ENCODE assay signal across 8 cellular contexts in the genomic region with DNA sequence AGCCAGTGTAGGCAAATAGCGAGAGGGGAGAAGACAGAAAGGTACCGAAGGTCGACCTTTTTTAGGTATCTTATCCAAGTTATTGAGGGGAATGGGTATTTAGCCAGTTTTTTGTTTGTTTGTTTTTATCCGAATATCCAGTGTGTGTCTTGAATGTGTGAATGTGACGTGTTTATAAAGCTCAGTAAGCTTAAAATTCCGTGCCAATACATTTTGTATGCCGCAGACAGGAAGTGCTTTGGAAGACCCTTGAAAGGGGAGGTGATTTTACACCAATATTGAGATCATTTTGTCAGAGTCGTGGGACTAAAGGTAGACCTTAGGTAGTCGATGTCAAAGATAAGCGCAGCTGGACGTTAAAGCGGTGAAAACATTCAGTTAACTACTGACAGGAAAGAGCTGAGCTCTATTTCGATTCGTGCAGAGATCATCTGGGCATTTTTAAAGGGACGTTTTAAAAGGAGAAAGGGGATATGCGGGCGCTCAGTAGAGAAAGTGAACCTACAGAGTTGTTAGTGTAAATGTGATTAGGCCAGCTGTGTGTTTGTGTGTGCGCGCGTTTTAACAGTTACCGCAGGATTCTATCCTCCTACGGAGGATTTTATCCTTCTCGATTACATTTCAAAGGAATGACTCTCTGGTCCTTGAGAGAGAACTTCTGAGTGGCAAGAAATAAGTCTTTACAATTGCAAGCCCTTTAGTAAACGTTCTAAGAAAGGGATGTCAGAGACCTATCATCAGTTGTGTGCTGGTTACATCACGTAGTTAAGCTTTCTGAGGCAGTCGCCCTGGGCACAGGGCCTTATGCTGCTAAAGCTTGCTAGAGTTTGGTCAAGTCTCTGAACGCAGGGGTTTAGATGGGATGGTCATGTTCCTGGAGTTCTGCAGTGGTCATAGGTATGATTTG. TPM values are rescaled to one million over a fixed set of nuclear protein-coding genes. Genes with fewer than 3 reads are reported as not detected.
DNase-seq lines count a peak whose midpoint lies in the region; ATAC-seq, FAIRE-seq and TF ChIP-seq lines count a peak whose summit lies in the region.

No MANE protein-coding gene starts in this region.

- TF ChIP-seq CTCF in CD4-positive, alpha-beta T cell (IDR thresholded peaks at IDR 0.05): no peak
- no peak for TF ChIP-seq CTCF in H1 (IDR thresholded peaks at IDR 0.05; ENCODE audit: control extremely low read depth in 1 of 3, insufficient read depth in 1 of 3, low read depth in 1 of 3, low read length in 3 of 3)

- H2AK5ac ChIP-seq in H1 (ENCODE audit: low read depth, low read length): no peak overlapping the region; the same call in 1 of the 2 replicates

- peak overlapping the region; percentile 92 for H3K9ac ChIP-seq in GM23248
- peak overlapping the region; percentile 94 for H3K9ac ChIP-seq in NT2/D1 (ENCODE audit: insufficient read length, low read depth)
- peak overlapping the region; percentile 60 to 90 (median 84) for H3K9ac ChIP-seq in H1 (replicated peaks in 1 of 4; ENCODE audit: extremely low read depth in 1 of 4, low read depth in 3 of 4, low read length in 3 of 4)
- H3K9ac ChIP-seq in mucosa of rectum (ENCODE audit: low read depth in 1 of 2, low read length in 2 of 2): peak overlapping the region; percentile 84

- H2BK5ac ChIP-seq in H1 (ENCODE audit: low read depth, low read length): peak overlapping the region; percentile 89

- TF ChIP-seq EP300 in H1 (IDR thresholded peaks at IDR 0.05; ENCODE audit: borderline replicate concordance in 1 of 2, low read depth in 2 of 2, low read length in 2 of 2): no peak

- peak overlapping the region; percentile 27 for H3K56ac ChIP-seq in H1 (replicated peaks; ENCODE audit: insufficient read length, low read depth, low read length)

- no peak overlapping the region for H3K14ac ChIP-seq in H1 (ENCODE audit: insufficient read length)

- CTCF ChIA-PET in CD4-positive, alpha-beta T cell (lab: Charles Lee): interaction anchor here (1.0 kb wide), 3 partner anchors 78 to 195 kb away, joined by 3 to 5 read pairs (median 4); a partner anchor contains a TSS
- CTCF ChIA-PET in H1 (lab: Charles Lee; ENCODE audit: partially characterized antibody): interaction anchor here (0.6 to 1.3 kb wide), 4 partner anchors 15 to 386 kb away, joined by 3 read pairs; no protein-coding TSS in a partner anchor

- no peak overlapping the region; the same call in 1 of the 2 replicates for H2BK12ac ChIP-seq in H1 (ENCODE audit: low read depth, low read length)

- H4K91ac ChIP-seq in H1 (replicated peaks; ENCODE audit: insufficient read length, low read length): peak overlapping the region; percentile 12

- intact Hi-C loops in CD4-positive, alpha-beta T cell (cut with DNase I, micrococcal nuclease): loop anchor here in 1 of 2 experiments (5.0 kb wide), 2 partner anchors 42 to 77 kb away; a partner anchor contains a TSS

- H3K27ac ChIP-seq in CD4-positive, alpha-beta T cell (ENCODE audit: low read depth, low read length): peak overlapping the region; percentile 72
- H3K27ac ChIP-seq in GM23248 (peak overlapping the region; percentile 78), H1 (ENCODE audit: low read depth, low read length) (peak overlapping the region; percentile 78; the same call in 1 of the 2 replicates), mucosa of rectum (ENCODE audit: low read depth in 2 of 2, low read length in 2 of 2) (peak overlapping the region; percentile 73 to 81)

- no peak for FAIRE-seq in H1 (lab: Jason Lieb, UNC)

- no peak overlapping the region for H2BK20ac ChIP-seq in H1 (ENCODE audit: low read length)

- ATAC-seq in CD4-positive, alpha-beta T cell (ENCODE audit: poor library complexity): peak; percentile 7
- ATAC-seq in GM18520 (IDR thresholded peaks at IDR 0.05; ENCODE audit: unreplicated experiment): no peak
- no peak for ATAC-seq in GM21717 (IDR thresholded peaks at IDR 0.05; ENCODE audit: unreplicated experiment)

- H2BK120ac ChIP-seq in H1 (replicated peaks; ENCODE audit: low read depth, low read length): no peak overlapping the region

- in situ Hi-C loops in GM23248 (cut with MboI): no loop called here

- H3K23ac ChIP-seq in H1 (ENCODE audit: insufficient read length): no peak overlapping the region

- peak overlapping the region; percentile 12 for H4K5ac ChIP-seq in H1 (ENCODE audit: insufficient read length, low read depth, low read length)

- no peak overlapping the region for H3K27ac Mint-ChIP-seq in CD4-positive, alpha-beta T cell

- DNase-seq in CD4-positive, alpha-beta T cell: no peak
- DNase-seq in GM23248 (peak; percentile 63), NT2/D1 (ENCODE audit: low read depth, low spot score) (no peak), H1 (ENCODE audit: low read depth in 1 of 2, low spot score in 2 of 2) (no peak), KG1 (lab: John Stamatoyannopoulos, UW) (no peak)

- 0 out of 2 replicates have a peak overlapping the region, but pooled peaks have one; percentile 96 for H4K8ac ChIP-seq in H1 (ENCODE audit: extremely low read depth, insufficient read depth, low read length)

- no peaks in the 10 kb centered on the region for H3K9me3 ChIP-seq in CD4-positive, alpha-beta T cell (ENCODE audit: control insufficient read depth, low read length)
- H3K9me3 ChIP-seq in GM23248 (ENCODE audit: low read depth) (no peaks in the 10 kb centered on the region), NT2/D1 (ENCODE audit: insufficient read depth, low read length) (no peaks in the 10 kb centered on the region), H1 (ENCODE audit: insufficient read depth in 2 of 2, low read depth in 1 of 2, low read length in 1 of 2) (no peaks in the 10 kb centered on the region), mucosa of rectum (ENCODE audit: control insufficient read depth in 2 of 2, low read length in 2 of 2) (no peaks in the 10 kb centered on the region)

- H3K79me2 ChIP-seq in GM23248 (ENCODE audit: insufficient read depth): peaks cover 91% of the 10 kb centered on the region
- H3K79me2 ChIP-seq in H1 (ENCODE audit: control insufficient read depth in 1 of 2, insufficient read depth in 2 of 2, low read length in 2 of 2): peaks cover 3 to 54% of the 10 kb centered on the region in 2 experiments; a peak in 3 of 4 replicates

- no peaks in the 10 kb centered on the region for H3K9me3 Mint-ChIP-seq in CD4-positive, alpha-beta T cell

- peak overlapping the region; percentile 96 for H3K4me3 ChIP-seq in GM23248
- peak overlapping the region; percentile 86 for H3K4me3 ChIP-seq in NT2/D1 (ENCODE audit: insufficient read length, low read depth)
- peak overlapping the region; percentile 73 to 92 (median 84) for H3K4me3 ChIP-seq in H1 (ENCODE audit: extremely low read depth in 1 of 4, insufficient read depth in 2 of 4, low read depth in 3 of 4, low read length in 4 of 4)
- peak overlapping the region; percentile 86 to 98 for H3K4me3 ChIP-seq in mucosa of rectum (ENCODE audit: low read length in 2 of 2)

- 7 to 10% methylated on average over 27 of the region's 27 CpGs for WGBS in GM23248 (ENCODE audit: low coverage in 1 of 2, low lambda C conversion rate in 2 of 2, missing lambda C conversion rate in 2 of 2), 2 experiments
- 4% methylated on average over 27 of the region's 27 CpGs; no CpG with 5 or more reads in 1 of the 2 experiments for WGBS in H1 (ENCODE audit: extremely low coverage in 1 of 2, insufficient coverage in 1 of 2, insufficient read length in 1 of 2, insufficient replicate concordance in 2 of 2, low coverage in 1 of 2, low lambda C conversion rate in 2 of 2, missing lambda C conversion rate in 1 of 2), 2 experiments

- H2AFZ ChIP-seq in GM23248 (peak overlapping the region; percentile 99), H1 (ENCODE audit: low read length) (peak overlapping the region; percentile 75)

- H3K4me2 ChIP-seq in GM23248 (ENCODE audit: unreplicated experiment) (peak overlapping the region; percentile 97), H1 (ENCODE audit: insufficient read depth in 1 of 2, low read depth in 2 of 2, low read length in 2 of 2) (peak overlapping the region; percentile 91 to 92)

- H2BK15ac ChIP-seq in H1 (ENCODE audit: low read length): 0 out of 2 replicates have a peak overlapping the region, but pooled peaks have one; percentile 35

- no peak for TF ChIP-seq POLR2A in H1 (IDR thresholded peaks at IDR 0.05; ENCODE audit: control extremely low read depth in 1 of 2, low read depth in 2 of 2, low read length in 2 of 2)

- H3K4ac ChIP-seq in H1 (replicated peaks; ENCODE audit: insufficient read length, low read depth, low read length): no peak overlapping the region

- no peak for TF ChIP-seq RAD21 in H1 (IDR thresholded peaks at IDR 0.05 in 1 of 2, conservative IDR thresholded peaks at IDR 0.05 in 1 of 2; ENCODE audit: low read depth in 2 of 2, low read length in 2 of 2)

- H3K4me1 Mint-ChIP-seq in CD4-positive, alpha-beta T cell (ENCODE audit: low read depth): peaks cover 2% of the 10 kb centered on the region

- no peaks in the 10 kb centered on the region for H3K36me3 ChIP-seq in GM23248 (ENCODE audit: low read depth)
- peaks cover 3% of the 10 kb centered on the region for H3K36me3 ChIP-seq in NT2/D1 (ENCODE audit: insufficient read depth, insufficient read length, low read length)
- no peaks in the 10 kb centered on the region for H3K36me3 ChIP-seq in H1 (ENCODE audit: control insufficient read depth in 2 of 4, insufficient read depth in 4 of 4, low read length in 3 of 4)
- H3K36me3 ChIP-seq in mucosa of rectum (ENCODE audit: control insufficient read depth in 2 of 2, insufficient read depth in 2 of 2, low read length in 2 of 2): no peaks in the 10 kb centered on the region

- H3K27me3 Mint-ChIP-seq in CD4-positive, alpha-beta T cell: no peaks in the 10 kb centered on the region

- H4K20me1 ChIP-seq in GM23248 (ENCODE audit: insufficient read depth) (no peaks in the 10 kb centered on the region), H1 (replicated peaks in 1 of 2; ENCODE audit: control insufficient read depth in 1 of 2, insufficient read depth in 2 of 2, low read length in 2 of 2) (no peaks in the 10 kb centered on the region)

- no peaks in the 10 kb centered on the region for H3K36me3 Mint-ChIP-seq in CD4-positive, alpha-beta T cell (ENCODE audit: low read depth)

- peak overlapping the region; percentile 33; the same call in 1 of the 2 replicates for H3K18ac ChIP-seq in H1 (ENCODE audit: extremely low read depth, low read length)

- H3K4me3 Mint-ChIP-seq in CD4-positive, alpha-beta T cell: no peak overlapping the region

- no peaks in the 10 kb centered on the region for H3K27me3 ChIP-seq in CD4-positive, alpha-beta T cell (ENCODE audit: control insufficient read depth, insufficient read depth, low read length)
- no peaks in the 10 kb centered on the region for H3K27me3 ChIP-seq in GM23248 (replicated peaks; ENCODE audit: insufficient read depth)
- no peaks in the 10 kb centered on the region for H3K27me3 ChIP-seq in NT2/D1 (ENCODE audit: insufficient read depth, insufficient read length)
- no peaks in the 10 kb centered on the region; a peak in 1 of 7 replicates for H3K27me3 ChIP-seq in H1 (replicated peaks in 1 of 4; ENCODE audit: control insufficient read depth in 3 of 4, extremely low read depth in 1 of 4, insufficient read depth in 3 of 4, low read length in 3 of 4)
- no peaks in the 10 kb centered on the region for H3K27me3 ChIP-seq in mucosa of rectum (ENCODE audit: control insufficient read depth in 2 of 2, insufficient read depth in 2 of 2, low read length in 2 of 2)

- peaks cover 14% of the 10 kb centered on the region for H3K23me2 ChIP-seq in H1 (ENCODE audit: low read depth, low read length)

- no peaks in the 10 kb centered on the region for H3K9me2 ChIP-seq in GM23248 (ENCODE audit: insufficient read depth)

- POLR2A ChIA-PET in CD4-positive, alpha-beta T cell (lab: Charles Lee): interaction anchor here (0.6 to 1.2 kb wide), 4 partner anchors 77 to 1563 kb away, joined by 3 to 12 read pairs (median 5); a partner anchor contains a TSS
- POLR2A ChIA-PET in H1 (lab: Charles Lee; ENCODE audit: partially characterized antibody): interaction anchor here (0.8 to 1.2 kb wide), 6 partner anchors 11 to 115 kb away, joined by 3 to 8 read pairs (median 3); a partner anchor contains a TSS

- H3K4me1 ChIP-seq in GM23248 (ENCODE audit: insufficient read depth) (peaks cover 28% of the 10 kb centered on the region), NT2/D1 (ENCODE audit: insufficient read depth, insufficient read length) (no peaks in the 10 kb centered on the region), H1 (replicated peaks in 1 of 4; ENCODE audit: control insufficient read depth in 3 of 4, insufficient read depth in 4 of 4, low read length in 3 of 4) (peaks cover 0 to 7% (median 3%) of the 10 kb centered on the region in 4 experiments; a peak in 4 of 7 replicates), mucosa of rectum (ENCODE audit: control insufficient read depth in 2 of 2, insufficient read depth in 2 of 2, low read length in 2 of 2) (peaks cover 14 to 21% of the 10 kb centered on the region in 2 donors)

- peaks cover 18% of the 10 kb centered on the region for H3F3A ChIP-seq in GM23248 (ENCODE audit: insufficient read depth)

- no peaks in the 10 kb centered on the region for H3K79me1 ChIP-seq in H1 (ENCODE audit: low read depth, low read length)

RNA-seq across cellular contexts. Expression of a gene that starts 0.6 kb away (rescaled TPM):
- 1 to 10 TPM; 6.5 to 7.4 TPM for total RNA-seq in CD4-positive, alpha-beta T cell
- total RNA-seq in GM23248 (2014; rRNA removed; shearing (Covaris generic)): 60.8 and 115 TPM in 2 replicates
- polyA plus RNA-seq in GM23248 (2016; fragmentation: Nextera tagmentation; extraction: Ambion mirVana) (68.6 and 75.6 TPM in 2 replicates), H1 (2011; rRNA removed) (6.6 and 11.3 TPM in 2 replicates)
- 60.5 and 64.8 TPM in 2 replicates for total RNA-seq in H1 (2021; fragmentation: NEBNext Ultra II Directional; extraction: Animal tissue kit (Norgen Biotek cat#: 25700))
- polyA plus RNA-seq in H1 (2011; cell fraction: cytosol; rRNA removed): 20.9 TPM
- 4.8 TPM for polyA plus RNA-seq in H1 (2011; cell fraction: nucleus; rRNA removed)
- polyA plus RNA-seq in H1 (2012, experiment 1 of 2): 46.4 to 99.2 TPM (median 49.1 TPM) in 4 replicates
- 9.4 TPM for polyA plus RNA-seq in H1 (2012, experiment 2 of 2)
- 43.8 TPM for polyA plus RNA-seq in H1 (2013, experiment 1 of 2)
- polyA plus RNA-seq in H1 (2013, experiment 2 of 2): 42.2 TPM
- polyA minus RNA-seq in H1 (2011; rRNA and poly(A)+ RNA removed): 12.1 and 23.2 TPM in 2 replicates
- polyA minus RNA-seq in H1 (2011; cell fraction: cytosol; rRNA and poly(A)+ RNA removed): 21.4 TPM
- polyA minus RNA-seq in H1 (2011; cell fraction: nucleus; rRNA and poly(A)+ RNA removed): 31.8 TPM
